8 cellular contexts compared by ENCODE assay signal in the genomic region with DNA sequence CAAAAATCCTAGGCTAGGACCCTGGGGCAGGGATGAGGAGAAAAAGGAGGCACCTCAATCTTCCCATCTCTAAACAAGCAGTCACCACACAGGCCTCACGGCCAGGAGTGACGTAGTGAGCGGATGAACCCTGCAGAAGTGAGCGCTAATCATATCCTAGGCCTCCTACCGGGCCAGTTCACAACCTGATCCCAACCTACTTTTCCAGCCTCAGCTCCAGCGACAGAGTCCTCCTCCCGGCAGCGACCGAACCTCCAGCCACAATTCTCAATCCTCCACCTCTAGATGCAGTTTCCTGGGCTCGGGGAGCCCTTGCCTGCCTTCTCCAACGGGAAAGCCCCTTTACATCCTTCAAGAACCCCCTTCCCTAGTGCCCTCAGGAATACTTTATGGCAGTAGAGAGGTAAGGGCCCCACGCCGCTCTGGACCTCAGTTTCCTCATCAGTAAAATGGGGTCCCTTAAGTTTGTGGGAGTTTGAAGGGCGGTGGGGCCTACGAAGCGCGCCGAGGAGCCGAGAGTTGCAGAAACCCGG.
DNase-seq lines count a peak whose midpoint lies in the region; ATAC-seq lines count a peak whose summit lies in the region.

No MANE protein-coding gene starts in this region.

- DNase-seq in NCI-H82 (lab: John Stamatoyannopoulos, UW): peak; percentile 29
- DNase-seq in NCI-H82 treated with DMSO at 0.1 percent for 48 hours (lab: John Stamatoyannopoulos, UW; ENCODE audit: unreplicated experiment): no peak
- DNase-seq in Kasumi-1 (lab: John Stamatoyannopoulos, UW): peak; percentile 13 to 29
- peak; percentile 54 for DNase-seq in hepatic stellate cell (ENCODE audit: low spot score)
- DNase-seq in skeletal muscle cell (ENCODE audit: low read depth): no peak

- peak overlapping the region; percentile 96 for H3K4me3 ChIP-seq in skeletal muscle cell (ENCODE audit: low read depth, low read length)

- peak overlapping the region; percentile 98 for H3K27ac Mint-ChIP-seq in activated naive CD4-positive, alpha-beta T cell treated with anti-CD3 and anti-CD28 coated beads, Interleukin-2, amount 50 U/mL, for 24 hours

- no peaks in the 10 kb centered on the region for H3K27me3 Mint-ChIP-seq in activated naive CD4-positive, alpha-beta T cell treated with anti-CD3 and anti-CD28 coated beads, Interleukin-2, amount 50 U/mL, for 24 hours

- H3K9me3 Mint-ChIP-seq in activated naive CD4-positive, alpha-beta T cell treated with anti-CD3 and anti-CD28 coated beads, Interleukin-2, amount 50 U/mL, for 24 hours: no peaks in the 10 kb centered on the region

- ATAC-seq in GM21423 (IDR thresholded peaks at IDR 0.05; ENCODE audit: unreplicated experiment): no peak
- no peak for ATAC-seq in GM21367 (IDR thresholded peaks at IDR 0.05; ENCODE audit: unreplicated experiment)

- peaks cover 5% of the 10 kb centered on the region for H3K36me3 Mint-ChIP-seq in activated naive CD4-positive, alpha-beta T cell treated with anti-CD3 and anti-CD28 coated beads, Interleukin-2, amount 50 U/mL, for 24 hours

- peak overlapping the region; percentile 98 for H3K4me3 Mint-ChIP-seq in activated naive CD4-positive, alpha-beta T cell treated with anti-CD3 and anti-CD28 coated beads, Interleukin-2, amount 50 U/mL, for 24 hours

- peaks cover 40% of the 10 kb centered on the region for H3K4me1 Mint-ChIP-seq in activated naive CD4-positive, alpha-beta T cell treated with anti-CD3 and anti-CD28 coated beads, Interleukin-2, amount 50 U/mL, for 24 hours

Comparison
In these comparisons a context has a peak if more than half of its experiments do, and no peak if none do; other contexts are left out.
1. DNase-seq: peak in NCI-H82 (single experiment), Kasumi-1 (2 of 2) and hepatic stellate cell (single experiment); none in NCI-H82 treated with DMSO at 0.1 percent for 48 hours (single experiment) and skeletal muscle cell (single experiment).